In the genomic region with DNA sequence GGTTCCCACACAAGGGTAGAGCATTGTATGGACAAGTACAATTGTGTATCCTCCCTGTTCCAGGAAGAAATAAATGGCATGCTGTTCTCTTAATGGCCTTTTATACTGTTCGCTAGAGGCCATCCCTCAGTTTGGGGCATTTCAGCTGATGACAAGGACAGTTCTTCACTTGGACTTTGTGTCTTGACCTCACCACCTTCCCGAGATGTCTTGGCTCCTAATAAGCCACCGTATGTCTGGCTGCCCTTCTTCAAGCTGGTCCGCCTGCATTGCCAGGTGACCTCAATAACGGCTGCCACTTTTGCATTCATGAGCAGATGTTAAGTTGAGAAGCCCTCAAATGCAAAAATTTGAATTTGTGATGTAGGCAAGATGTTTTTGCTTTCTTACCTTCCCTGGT, we compare ENCODE assay signal across 18 cellular contexts. TPM values are rescaled to one million over a fixed set of nuclear protein-coding genes. Genes with fewer than 3 reads are reported as not detected.
A peak's percentile ranks its signal among the peaks of the same experiment; 100 is the strongest.
DNase-seq lines count a peak whose midpoint lies in the region; ATAC-seq and TF ChIP-seq lines count a peak whose summit lies in the region.
"Had no signal": no experiment of that assay in that cellular context is flagged by ENCODE, and none has a peak within 500 bp of the region (broad histone marks: within the 10 kb centered on the region; RNA-seq: fewer than 3 reads in every experiment).

No MANE protein-coding gene starts in this region.

- TF ChIP-seq CTCF in cardiac muscle cell (IDR thresholded peaks at IDR 0.05; ENCODE audit: low read depth, low read length): no peak
- TF ChIP-seq CTCF in neural progenitor cell (IDR thresholded peaks at IDR 0.05): no peak

- H3K36me3 Mint-ChIP-seq in neural progenitor cell: peaks cover 20% of the 10 kb centered on the region
- peaks cover 5% of the 10 kb centered on the region for H3K36me3 Mint-ChIP-seq in T-helper 2 cell treated with Interferon-gamma antibody and Interleukin-4, amounts not matched to agents 5 μg/mL and 100 μg/mL, for 36 hours (ENCODE audit: low read depth)

- no peak for DNase-seq in cardiac muscle cell (ENCODE audit: low read depth in 1 of 2, low spot score in 1 of 2)
- no peak for DNase-seq in left ventricle myocardium superior
- DNase-seq in cerebellar nuclear complex (lab: John Stamatoyannopoulos, UW): peak; percentile 32 to 66
- DNase-seq in neural progenitor cell (ENCODE audit: low spot score): no peak
- DNase-seq in T-helper 2 cell treated with Interferon-gamma antibody and Interleukin-4, amounts not matched to agents 5 μg/mL and 100 μg/mL, for 36 hours (ENCODE audit: low spot score): no peak
- DNase-seq in activated gamma-delta T cell treated with Interleukin-2 at 50 U/mL for 16 hours: no peak
- no peak for DNase-seq in UCSD-AML1 (lab: John Stamatoyannopoulos, UW; ENCODE audit: unreplicated experiment)
- DNase-seq: activated CD4-positive, CD25-positive, alpha-beta regulatory T cell treated with anti-CD3 and anti-CD28 coated beads, Interleukin-2, amount 50 U/mL, for 72 hours; activated naive CD4-positive, alpha-beta T cell; dermis blood vessel endothelial cell; erythroblast; gastrocnemius medialis; lower lobe of right lung; naive B cell; NCI-H1694; NCI-H345 had no signal

- no peak overlapping the region for H3K4me3 ChIP-seq in cardiac muscle cell
- no peak overlapping the region for H3K4me3 ChIP-seq in neural progenitor cell
- H3K4me3 ChIP-seq: gastrocnemius medialis, lower lobe of right lung, SJCRH30 had no signal

- no peak overlapping the region for H2AFZ ChIP-seq in neural progenitor cell (replicated peaks)

- H3K27me3 Mint-ChIP-seq in neural progenitor cell (ENCODE audit: insufficient read depth, low read depth): peaks cover 5% of the 10 kb centered on the region
- no peaks in the 10 kb centered on the region for H3K27me3 Mint-ChIP-seq in T-helper 2 cell treated with Interferon-gamma antibody and Interleukin-4, amounts not matched to agents 5 μg/mL and 100 μg/mL, for 36 hours (ENCODE audit: low read depth)

- peaks cover 13% of the 10 kb centered on the region for H3K9me3 Mint-ChIP-seq in neural progenitor cell
- H3K9me3 Mint-ChIP-seq in T-helper 2 cell treated with Interferon-gamma antibody and Interleukin-4, amounts not matched to agents 5 μg/mL and 100 μg/mL, for 36 hours: peaks cover 13% of the 10 kb centered on the region

- H3K9me3 ChIP-seq in cardiac muscle cell (ENCODE audit: low read depth) (no peaks in the 10 kb centered on the region), neural progenitor cell (ENCODE audit: low read depth) (no peaks in the 10 kb centered on the region)
- H3K9me3 ChIP-seq: gastrocnemius medialis, lower lobe of right lung, SJCRH30 had no signal

- H3K4me2 ChIP-seq in neural progenitor cell: peak overlapping the region; percentile 68

- H3F3A ChIP-seq in neural progenitor cell (ENCODE audit: low read depth): peaks cover 30% of the 10 kb centered on the region

- H4K20me1 ChIP-seq in neural progenitor cell (ENCODE audit: low read depth): no peaks in the 10 kb centered on the region

- no peaks in the 10 kb centered on the region for H3K36me3 ChIP-seq in cardiac muscle cell
- no peaks in the 10 kb centered on the region for H3K36me3 ChIP-seq in neural progenitor cell

- H3K79me2 ChIP-seq in neural progenitor cell (ENCODE audit: low read depth): no peaks in the 10 kb centered on the region

- peak overlapping the region; percentile 87 for H3K27ac Mint-ChIP-seq in neural progenitor cell
- no peak overlapping the region for H3K27ac Mint-ChIP-seq in T-helper 2 cell treated with Interferon-gamma antibody and Interleukin-4, amounts not matched to agents 5 μg/mL and 100 μg/mL, for 36 hours
- H3K27ac Mint-ChIP-seq: naive B cell had no signal

- H3K4me1 ChIP-seq in cardiac muscle cell (ENCODE audit: low read depth) (peaks cover 22% of the 10 kb centered on the region), neural progenitor cell (peaks cover 36% of the 10 kb centered on the region)

- no peak overlapping the region for H3K4me3 Mint-ChIP-seq in neural progenitor cell
- no peak overlapping the region for H3K4me3 Mint-ChIP-seq in T-helper 2 cell treated with Interferon-gamma antibody and Interleukin-4, amounts not matched to agents 5 μg/mL and 100 μg/mL, for 36 hours

- H3K27me3 ChIP-seq in cardiac muscle cell (no peaks in the 10 kb centered on the region), neural progenitor cell (no peaks in the 10 kb centered on the region)
- H3K27me3 ChIP-seq: gastrocnemius medialis, SJCRH30 had no signal

- H3K9ac ChIP-seq in neural progenitor cell: no peak overlapping the region

- intact Hi-C loops in left ventricle myocardium superior (cut with micrococcal nuclease): no loop called here

- H3K27ac ChIP-seq in cardiac muscle cell (peak overlapping the region; percentile 87), neural progenitor cell (no peak overlapping the region)
- H3K27ac ChIP-seq: gastrocnemius medialis, SJCRH30 had no signal

- H3K4me1 Mint-ChIP-seq in neural progenitor cell: peaks cover 47% of the 10 kb centered on the region
- H3K4me1 Mint-ChIP-seq in T-helper 2 cell treated with Interferon-gamma antibody and Interleukin-4, amounts not matched to agents 5 μg/mL and 100 μg/mL, for 36 hours (ENCODE audit: low read depth): peaks cover 16% of the 10 kb centered on the region

- no peak for ATAC-seq in left ventricle myocardium superior
- no peak for ATAC-seq in GM21515 (IDR thresholded peaks at IDR 0.05; ENCODE audit: unreplicated experiment)
- ATAC-seq: gastrocnemius medialis had no signal

RNA-seq across cellular contexts. Expression of a gene that starts 24.1 kb away (rescaled TPM):
- 22.5 and 35.9 TPM in 2 replicates for total RNA-seq in cardiac muscle cell
- polyA plus RNA-seq in cardiac muscle cell: 12.9 and 20.1 TPM in 2 replicates
- 105 TPM for total RNA-seq in left ventricle myocardium superior
- total RNA-seq in neural progenitor cell (ENCODE audit: low replicate concordance): 16.9 and 24.5 TPM in 2 replicates

Comparison
In these comparisons a context has a peak if more than half of its experiments do, and no peak if none do; other contexts are left out.
1. DNase-seq: peak in cerebellar nuclear complex (2 of 2); none in cardiac muscle cell (0 of 2), left ventricle myocardium superior (single experiment), neural progenitor cell (single experiment), T-helper 2 cell treated with Interferon-gamma antibody and Interleukin-4, amounts not matched to agents 5 μg/mL and 100 μg/mL, for 36 hours (single experiment), activated gamma-delta T cell treated with Interleukin-2 at 50 U/mL for 16 hours (single experiment) and UCSD-AML1 (single experiment).